In the genomic region with DNA sequence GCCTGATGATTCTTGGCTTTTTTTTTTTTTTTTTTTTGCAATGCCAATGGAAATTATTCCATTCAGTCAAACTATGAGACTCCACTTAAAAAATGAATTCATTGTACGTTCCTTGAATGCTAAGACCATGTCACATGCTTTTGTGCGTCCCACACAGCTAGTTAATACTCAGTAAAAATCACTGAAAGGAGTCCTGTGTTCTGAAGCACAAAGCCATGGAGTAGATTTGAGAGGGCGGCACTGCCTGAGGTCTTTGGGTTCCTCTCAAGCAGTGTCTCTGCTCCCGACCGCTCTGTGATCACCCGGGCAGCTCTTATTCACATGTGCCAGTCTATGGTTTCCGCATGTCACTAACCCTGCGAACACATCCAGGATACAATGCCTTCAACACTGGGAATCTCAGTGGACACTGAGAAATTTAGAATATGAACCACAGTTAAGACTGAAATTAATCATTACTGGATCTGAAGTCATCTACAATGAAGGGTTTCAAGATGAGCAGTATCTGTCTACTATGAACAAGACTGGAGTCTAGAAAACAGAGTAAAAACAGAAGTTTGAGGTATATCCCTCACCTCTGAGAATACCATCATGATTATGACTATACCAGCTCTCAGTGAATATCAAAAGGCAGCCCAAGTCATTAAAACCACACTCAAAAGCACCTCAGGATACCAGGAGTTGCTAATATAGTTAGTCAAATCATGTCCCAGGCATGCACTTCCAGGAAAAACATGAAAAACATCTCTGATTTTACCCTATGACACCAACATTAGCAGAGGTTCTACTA, we compare ENCODE assay signal across 10 cellular contexts.
DNase-seq lines count a peak whose midpoint lies in the region; ATAC-seq lines count a peak whose summit lies in the region.
"Had no signal": no experiment of that assay in that cellular context is flagged by ENCODE, and none has a peak within 500 bp of the region (broad histone marks: within the 10 kb centered on the region; RNA-seq: fewer than 3 reads in every experiment).

No MANE protein-coding gene starts in this region.

- in situ Hi-C loops in G401 (cut with HindIII; ENCODE audit: low sequenced_read_pairs), result no loop called here

- H2BK120ac ChIP-seq in neuronal stem cell (ENCODE audit: low read depth, low read length), result no peak overlapping the region

- no peaks in the 10 kb centered on the region for H3K27me3 ChIP-seq in neuronal stem cell (ENCODE audit: control insufficient read depth in 3 of 3, insufficient read depth in 3 of 3, low read depth in 1 of 3, low read length in 3 of 3)
- H3K27me3 ChIP-seq: SJSA1 had no signal

- ATAC-seq in activated CD4-positive, CD25-positive, alpha-beta regulatory T cell treated with anti-CD3 and anti-CD28 coated beads, Interleukin-2, amount 50 U/mL, for 24 hours, result peak; percentile 95 to 96
- ATAC-seq in GM21528 (IDR thresholded peaks at IDR 0.05; ENCODE audit: low FRiP score, unreplicated experiment), result peak; percentile 93
- ATAC-seq in HG03354 (IDR thresholded peaks at IDR 0.05; ENCODE audit: poor library complexity, severe bottlenecking, unreplicated experiment), result peak; percentile 97

- DNase-seq in activated CD4-positive, CD25-positive, alpha-beta regulatory T cell treated with anti-CD3 and anti-CD28 coated beads, Interleukin-2, amount 50 U/mL, for 72 hours, result no peak
- DNase-seq in neuronal stem cell (ENCODE audit: low spot score), result no peak
- no peak for DNase-seq in NCI-H526 treated with DMSO at 0.1 percent for 48 hours (lab: John Stamatoyannopoulos, UW)
- DNase-seq in G401 (ENCODE audit: low spot score), result no peak
- DNase-seq in HCEC 1CT, result no peak

- no peak overlapping the region for H3K4me2 ChIP-seq in neuronal stem cell (ENCODE audit: insufficient read depth, low read length, poor library complexity, severe bottlenecking)

- H3K4ac ChIP-seq in neuronal stem cell (ENCODE audit: low read length), result no peak overlapping the region

- H3K4me3 ChIP-seq in neuronal stem cell (ENCODE audit: low read length in 2 of 2), result no peak overlapping the region
- H3K4me3 ChIP-seq: SJSA1 had no signal

- H2BK15ac ChIP-seq in neuronal stem cell (ENCODE audit: low read length), result no peak overlapping the region

- peaks cover 0 to 3% of the 10 kb centered on the region in 2 donors for H3K36me3 ChIP-seq in neuronal stem cell (replicated peaks in 1 of 2; ENCODE audit: control insufficient read depth in 2 of 2, insufficient read depth in 2 of 2, low read length in 2 of 2)
- H3K36me3 ChIP-seq: SJSA1 had no signal

- H4K91ac ChIP-seq in neuronal stem cell (ENCODE audit: low read depth, low read length, poor library complexity), result no peak overlapping the region

- no peaks in the 10 kb centered on the region for H3K79me1 ChIP-seq in neuronal stem cell (ENCODE audit: low read depth, low read length)

- no peak overlapping the region for H4K8ac ChIP-seq in neuronal stem cell (ENCODE audit: low read depth, low read length)

- H3K23ac ChIP-seq in neuronal stem cell (ENCODE audit: low read depth, low read length, poor library complexity), result no peak overlapping the region

- no peak overlapping the region for H2AK5ac ChIP-seq in neuronal stem cell (ENCODE audit: low read depth, low read length)

- H3K4me1 ChIP-seq in neuronal stem cell (ENCODE audit: control insufficient read depth in 2 of 2, insufficient read depth in 1 of 2, low read depth in 1 of 2, low read length in 2 of 2), result peaks cover 9 to 10% of the 10 kb centered on the region in 2 donors

- no peak overlapping the region for H2AFZ ChIP-seq in neuronal stem cell (ENCODE audit: low read length)

- H3K14ac ChIP-seq in neuronal stem cell (ENCODE audit: low read length), result no peak overlapping the region

- H2BK5ac ChIP-seq in neuronal stem cell (ENCODE audit: low read length), result no peak overlapping the region

- H3K9me3 ChIP-seq in neuronal stem cell (replicated peaks in 1 of 2; ENCODE audit: control insufficient read depth in 2 of 2, insufficient read depth in 1 of 2, low read depth in 1 of 2, low read length in 2 of 2), result no peaks in the 10 kb centered on the region
- H3K9me3 ChIP-seq: SJSA1 had no signal

- H2BK12ac ChIP-seq in neuronal stem cell (ENCODE audit: low read length), result no peak overlapping the region

- H3K18ac ChIP-seq in neuronal stem cell (ENCODE audit: low read length), result peak overlapping the region; percentile 20

- H3K9ac ChIP-seq in neuronal stem cell (ENCODE audit: low read depth, low read length, poor library complexity), result no peak overlapping the region

- WGBS in neuronal stem cell (ENCODE audit: extremely low coverage in 2 of 2, insufficient read length in 2 of 2, insufficient replicate concordance in 1 of 2), 2 donors, result no CpG with 5 or more reads among the region's 8 CpGs

- H3K27ac ChIP-seq in neuronal stem cell (replicated peaks; ENCODE audit: low read length), result no peak overlapping the region
- H3K27ac ChIP-seq: 22Rv1, SJSA1 had no signal
